8 cellular contexts compared by ENCODE assay signal in the genomic region with DNA sequence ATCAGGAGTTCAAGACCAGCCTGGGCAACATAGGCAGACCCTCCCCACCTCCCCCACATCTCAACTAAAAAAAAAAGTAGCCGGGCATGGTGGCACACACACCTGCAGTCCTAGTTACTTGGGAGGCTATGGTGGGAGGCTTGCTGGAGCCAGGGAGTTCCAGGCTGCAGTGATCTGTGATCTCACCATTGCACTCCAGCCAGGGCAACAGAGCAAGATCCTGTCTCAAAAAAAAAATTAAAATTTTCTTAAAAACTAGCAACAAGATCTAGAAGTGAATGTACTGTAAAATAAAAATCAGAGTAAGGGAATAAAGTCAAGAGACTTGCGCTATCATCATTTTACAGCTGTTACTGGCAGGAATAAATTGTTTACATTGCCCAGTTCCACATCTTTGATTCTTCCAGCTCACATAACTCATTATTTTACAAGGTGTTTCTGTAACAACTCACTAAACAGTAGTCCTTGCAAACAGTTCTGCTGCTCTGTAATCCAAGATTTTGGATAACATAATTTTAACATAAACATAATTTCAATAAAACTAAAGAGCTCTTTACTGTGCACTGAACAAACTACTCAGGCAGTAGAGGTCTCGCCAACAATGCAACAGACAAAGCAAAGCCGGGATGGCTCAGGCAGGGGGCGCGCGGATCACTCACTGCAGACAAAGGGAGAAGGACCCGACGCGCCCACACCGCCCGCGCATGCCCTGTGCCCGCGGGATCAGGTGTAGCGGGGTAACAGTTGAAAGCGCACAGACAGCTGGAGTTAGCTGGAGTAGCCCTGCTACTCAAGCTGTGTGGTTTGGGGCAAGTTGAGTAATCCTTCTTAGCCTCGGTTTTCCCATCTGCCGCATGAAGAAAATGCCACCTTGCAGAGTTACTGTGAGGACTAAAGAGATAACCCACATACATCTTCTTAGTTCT.
DNase-seq lines count a peak whose midpoint lies in the region; ATAC-seq and TF ChIP-seq lines count a peak whose summit lies in the region.

No MANE protein-coding gene starts in this region.

- no peaks in the 10 kb centered on the region for H4K20me1 ChIP-seq in hepatocyte (ENCODE audit: insufficient read depth, poor library complexity, severe bottlenecking)

- no peak overlapping the region for H3K27ac ChIP-seq in hepatocyte
- H3K27ac ChIP-seq in spleen = no peak overlapping the region

- H3K27me3 ChIP-seq in hepatocyte = no peaks in the 10 kb centered on the region
- peaks cover 0 to 61% (median 18%) of the 10 kb centered on the region in 7 donors for H3K27me3 ChIP-seq in spleen (replicated peaks in 1 of 7)

- peak overlapping the region; percentile 59 for H3K4me2 ChIP-seq in hepatocyte

- ATAC-seq in HG02642 (IDR thresholded peaks at IDR 0.05; ENCODE audit: poor library complexity, unreplicated experiment) = peak; percentile 98
- peak; percentile 100 for ATAC-seq in SK-N-SH treated with all-trans-retinoic acid at 6 μM for 48 hours

- H3K79me2 ChIP-seq in hepatocyte = no peaks in the 10 kb centered on the region

- intact Hi-C loops in spleen (cut with DNase I; ENCODE audit: low total_unique reads) = no loop called here

- H3K36me3 ChIP-seq in hepatocyte (replicated peaks; ENCODE audit: insufficient read depth, low read depth) = no peaks in the 10 kb centered on the region
- H3K36me3 ChIP-seq in spleen = no peaks in the 10 kb centered on the region

- DNase-seq in NCI-H1105 (lab: John Stamatoyannopoulos, UW) (peak; percentile 86), hepatocyte (ENCODE audit: low spot score) (peak; percentile 85), spleen (peak; percentile 94), amniotic stem cell (lab: John Stamatoyannopoulos, UW) (no peak)
- peak; percentile 84 for DNase-seq in activated naive CD4-positive, alpha-beta T cell treated with anti-CD3 and anti-CD28 coated beads, Interleukin-2, amount 50 U/mL, for 16 hours

- H3K4me1 ChIP-seq in hepatocyte (ENCODE audit: insufficient read depth) (peaks cover 11% of the 10 kb centered on the region), spleen (peaks cover 0 to 9% (median 5%) of the 10 kb centered on the region in 6 donors)

- H3K9me2 ChIP-seq in hepatocyte (replicated peaks; ENCODE audit: insufficient read depth) = no peaks in the 10 kb centered on the region

- 11% methylated on average over 19 of the region's 19 CpGs for WGBS in hepatocyte (ENCODE audit: low lambda C conversion rate, missing lambda C conversion rate)
- WGBS in spleen, 5 donors = 11 to 17% (median 12%) methylated on average over 16 to 19 of the region's 19 CpGs

- H3K9me3 ChIP-seq in hepatocyte (ENCODE audit: low read depth) = no peaks in the 10 kb centered on the region
- no peaks in the 10 kb centered on the region for H3K9me3 ChIP-seq in spleen

- TF ChIP-seq CTCF in GM12873 (IDR thresholded peaks at IDR 0.05; ENCODE audit: insufficient read depth, low read depth, low read length, missing control alignments) (peak; percentile 65), hepatocyte (IDR thresholded peaks at IDR 0.05; ENCODE audit: poor library complexity) (peak; percentile 54), spleen (IDR thresholded peaks at IDR 0.05 in 8 of 11, conservative IDR thresholded peaks at IDR 0.05 in 3 of 11) (peak; percentile 28 to 63 (median 49))

- no peak overlapping the region for H2AFZ ChIP-seq in hepatocyte

- no peak for TF ChIP-seq POLR2A in spleen (IDR thresholded peaks at IDR 0.05)

- no peak overlapping the region for H3K4me3 ChIP-seq in hepatocyte
- peak overlapping the region in 1 of 8 donors; percentile 41 for H3K4me3 ChIP-seq in spleen

TF ChIP-seq in SK-N-SH treated with all-trans-retinoic acid at 6 μM for 48 hours, 23 proteins besides CTCF, POLR2A, EP300 and RAD21:
- TF ChIP-seq BACH2 (CRISPR knock-in tag; IDR thresholded peaks at IDR 0.05; ENCODE audit: borderline replicate concordance) = no peak
- no peak for TF ChIP-seq ESRRG (CRISPR knock-in tag; IDR thresholded peaks at IDR 0.05)
- TF ChIP-seq, protein P1, sequence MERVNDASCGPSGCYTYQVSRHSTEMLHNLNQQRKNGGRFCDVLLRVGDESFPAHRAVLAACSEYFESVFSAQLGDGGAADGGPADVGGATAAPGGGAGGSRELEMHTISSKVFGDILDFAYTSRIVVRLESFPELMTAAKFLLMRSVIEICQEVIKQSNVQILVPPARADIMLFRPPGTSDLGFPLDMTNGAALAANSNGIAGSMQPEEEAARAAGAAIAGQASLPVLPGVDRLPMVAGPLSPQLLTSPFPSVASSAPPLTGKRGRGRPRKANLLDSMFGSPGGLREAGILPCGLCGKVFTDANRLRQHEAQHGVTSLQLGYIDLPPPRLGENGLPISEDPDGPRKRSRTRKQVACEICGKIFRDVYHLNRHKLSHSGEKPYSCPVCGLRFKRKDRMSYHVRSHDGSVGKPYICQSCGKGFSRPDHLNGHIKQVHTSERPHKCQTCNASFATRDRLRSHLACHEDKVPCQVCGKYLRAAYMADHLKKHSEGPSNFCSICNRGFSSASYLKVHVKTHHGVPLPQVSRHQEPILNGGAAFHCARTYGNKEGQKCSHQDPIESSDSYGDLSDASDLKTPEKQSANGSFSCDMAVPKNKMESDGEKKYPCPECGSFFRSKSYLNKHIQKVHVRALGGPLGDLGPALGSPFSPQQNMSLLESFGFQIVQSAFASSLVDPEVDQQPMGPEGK (CRISPR knock-in tag; IDR thresholded peaks at IDR 0.05; ENCODE audit: borderline replicate concordance) = no peak
- TF ChIP-seq ISL1 (CRISPR knock-in tag; IDR thresholded peaks at IDR 0.05) = no peak
- no peak for TF ChIP-seq ZC3H10 (CRISPR knock-in tag; IDR thresholded peaks at IDR 0.05)
- no peak for TF ChIP-seq ZFP30 (CRISPR knock-in tag; IDR thresholded peaks at IDR 0.05)
- no peak for TF ChIP-seq CSDC2 (CRISPR knock-in tag; IDR thresholded peaks at IDR 0.05)
- TF ChIP-seq GLIS3 (CRISPR knock-in tag; IDR thresholded peaks at IDR 0.05) = no peak
- TF ChIP-seq ZNF70 (CRISPR knock-in tag; IDR thresholded peaks at IDR 0.05) = no peak
- TF ChIP-seq OSR1 (CRISPR knock-in tag; IDR thresholded peaks at IDR 0.05) = no peak
- no peak for TF ChIP-seq PPARA (CRISPR knock-in tag; IDR thresholded peaks at IDR 0.05; ENCODE audit: borderline replicate concordance)
- TF ChIP-seq ZNF8 (CRISPR knock-in tag; IDR thresholded peaks at IDR 0.05) = no peak
- no peak for TF ChIP-seq ZFP3 (CRISPR knock-in tag; IDR thresholded peaks at IDR 0.05)
- no peak for TF ChIP-seq TOX (CRISPR knock-in tag; IDR thresholded peaks at IDR 0.05; ENCODE audit: borderline replicate concordance)
- TF ChIP-seq, protein P2, sequence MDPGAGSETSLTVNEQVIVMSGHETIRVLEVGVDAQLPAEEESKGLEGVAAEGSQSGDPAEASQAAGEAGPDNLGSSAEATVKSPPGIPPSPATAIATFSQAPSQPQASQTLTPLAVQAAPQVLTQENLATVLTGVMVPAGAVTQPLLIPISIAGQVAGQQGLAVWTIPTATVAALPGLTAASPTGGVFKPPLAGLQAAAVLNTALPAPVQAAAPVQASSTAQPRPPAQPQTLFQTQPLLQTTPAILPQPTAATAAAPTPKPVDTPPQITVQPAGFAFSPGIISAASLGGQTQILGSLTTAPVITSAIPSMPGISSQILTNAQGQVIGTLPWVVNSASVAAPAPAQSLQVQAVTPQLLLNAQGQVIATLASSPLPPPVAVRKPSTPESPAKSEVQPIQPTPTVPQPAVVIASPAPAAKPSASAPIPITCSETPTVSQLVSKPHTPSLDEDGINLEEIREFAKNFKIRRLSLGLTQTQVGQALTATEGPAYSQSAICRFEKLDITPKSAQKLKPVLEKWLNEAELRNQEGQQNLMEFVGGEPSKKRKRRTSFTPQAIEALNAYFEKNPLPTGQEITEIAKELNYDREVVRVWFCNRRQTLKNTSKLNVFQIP (CRISPR knock-in tag; IDR thresholded peaks at IDR 0.05; ENCODE audit: borderline replicate concordance, low read depth) = no peak
- TF ChIP-seq, protein P3, sequence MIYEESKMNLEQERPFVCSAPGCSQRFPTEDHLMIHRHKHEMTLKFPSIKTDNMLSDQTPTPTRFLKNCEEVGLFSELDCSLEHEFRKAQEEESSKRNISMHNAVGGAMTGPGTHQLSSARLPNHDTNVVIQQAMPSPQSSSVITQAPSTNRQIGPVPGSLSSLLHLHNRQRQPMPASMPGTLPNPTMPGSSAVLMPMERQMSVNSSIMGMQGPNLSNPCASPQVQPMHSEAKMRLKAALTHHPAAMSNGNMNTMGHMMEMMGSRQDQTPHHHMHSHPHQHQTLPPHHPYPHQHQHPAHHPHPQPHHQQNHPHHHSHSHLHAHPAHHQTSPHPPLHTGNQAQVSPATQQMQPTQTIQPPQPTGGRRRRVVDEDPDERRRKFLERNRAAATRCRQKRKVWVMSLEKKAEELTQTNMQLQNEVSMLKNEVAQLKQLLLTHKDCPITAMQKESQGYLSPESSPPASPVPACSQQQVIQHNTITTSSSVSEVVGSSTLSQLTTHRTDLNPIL (CRISPR knock-in tag; IDR thresholded peaks at IDR 0.05; ENCODE audit: low read depth) = no peak
- no peak for TF ChIP-seq ARNTL (CRISPR knock-in tag; IDR thresholded peaks at IDR 0.05; ENCODE audit: borderline replicate concordance, low read depth)
- TF ChIP-seq ZNF565 (CRISPR knock-in tag; conservative IDR thresholded peaks at IDR 0.05; ENCODE audit: low read depth) = no peak
- TF ChIP-seq RARB (CRISPR knock-in tag; IDR thresholded peaks at IDR 0.05) = no peak
